ENCODE assay signal across 8 cellular contexts in genomic region chr6:3063733-3064700, GRCh38. TPM values are rescaled to one million over a fixed set of nuclear protein-coding genes. Genes with fewer than 3 reads are reported as not detected.
A peak's percentile ranks its signal among the peaks of the same experiment; 100 is the strongest.
DNase-seq lines count a peak whose midpoint lies in the region; ATAC-seq and TF ChIP-seq lines count a peak whose summit lies in the region.

No MANE protein-coding gene starts in this region.

- H3K4me3 ChIP-seq in AG10803 (ENCODE audit: low read length) (peak overlapping the region; percentile 80), left lung (peak overlapping the region; percentile 55 to 74)

- H3K27ac ChIP-seq in left lung: peak overlapping the region; percentile 87 to 93

- intact Hi-C loops in left lung (cut with DNase I): no loop called here

- ATAC-seq in HG03196 (IDR thresholded peaks at IDR 0.05; ENCODE audit: unreplicated experiment) (peak; percentile 46), left lung (peak; percentile 97)

- no peaks in the 10 kb centered on the region for H3K36me3 ChIP-seq in left lung

- DNase-seq in AG10803 (ENCODE audit: low read depth) (peak; percentile 93), NCI-H510A (lab: John Stamatoyannopoulos, UW) (peak; percentile 69), cortex of kidney (lab: John Stamatoyannopoulos, UW) (peak; percentile 30), left lung (peak; percentile 99 to 100)
- DNase-seq in activated CD4-positive, alpha-beta T cell treated with anti-CD3 and anti-CD28 coated beads, Interleukin-2, amount 50 U/mL, for 1 hour: peak; percentile 88
- DNase-seq in stimulated activated CD4-positive, alpha-beta T cell treated with anti-CD3 and anti-CD28 coated beads, Interleukin-2, amount 100 ng/mL, for 4 hours (ENCODE audit: low read depth): peak; percentile 90

- TF ChIP-seq CTCF in AG10803 (conservative IDR thresholded peaks at IDR 0.05; ENCODE audit: low read length) (peak; percentile 12; the same call in 1 of the 2 replicates), left lung (IDR thresholded peaks at IDR 0.05) (no peak)

- no peaks in the 10 kb centered on the region for H3K9me3 ChIP-seq in left lung

- no peaks in the 10 kb centered on the region for H3K27me3 ChIP-seq in left lung

- in situ Hi-C loops in GM18951 (cut with MboI; ENCODE audit: low sequenced_read_pairs, unreplicated experiment): no loop called here

- peak; percentile 89 for TF ChIP-seq POLR2A in GM18951 (IDR thresholded peaks at IDR 0.05; ENCODE audit: extremely low read depth, insufficient read depth, insufficient read length)

- H3K4me1 ChIP-seq in left lung: peaks cover 0 to 26% of the 10 kb centered on the region in 2 donors

RNA-seq across cellular contexts. Expression of gene RIPK1, which starts 4.3 kb away (rescaled TPM):
- 10 to 100 TPM; 22.1 to 23.2 TPM for total RNA-seq in left lung

RNA-seq across cellular contexts. Expression of gene BPHL, which starts 54.5 kb away (rescaled TPM):
- 10 to 100 TPM; 13.1 to 14.9 TPM for total RNA-seq in left lung

Comparison
In these comparisons a context has a peak if more than half of its experiments do, and no peak if none do; other contexts are left out.
1. Peak in every context shown above with its lines: DNase-seq, ATAC-seq, H3K4me3 ChIP-seq and H3K27ac ChIP-seq.
2. DNase-seq: peak in every context shown above with its lines; median percentile 100 in left lung; 93 in AG10803; 90 in stimulated activated CD4-positive, alpha-beta T cell treated with anti-CD3 and anti-CD28 coated beads, Interleukin-2, amount 100 ng/mL, for 4 hours; 88 in activated CD4-positive, alpha-beta T cell treated with anti-CD3 and anti-CD28 coated beads, Interleukin-2, amount 50 U/mL, for 1 hour; 69 in NCI-H510A; 30 in cortex of kidney.